ENCODE assay signal across 9 cellular contexts in the genomic region with DNA sequence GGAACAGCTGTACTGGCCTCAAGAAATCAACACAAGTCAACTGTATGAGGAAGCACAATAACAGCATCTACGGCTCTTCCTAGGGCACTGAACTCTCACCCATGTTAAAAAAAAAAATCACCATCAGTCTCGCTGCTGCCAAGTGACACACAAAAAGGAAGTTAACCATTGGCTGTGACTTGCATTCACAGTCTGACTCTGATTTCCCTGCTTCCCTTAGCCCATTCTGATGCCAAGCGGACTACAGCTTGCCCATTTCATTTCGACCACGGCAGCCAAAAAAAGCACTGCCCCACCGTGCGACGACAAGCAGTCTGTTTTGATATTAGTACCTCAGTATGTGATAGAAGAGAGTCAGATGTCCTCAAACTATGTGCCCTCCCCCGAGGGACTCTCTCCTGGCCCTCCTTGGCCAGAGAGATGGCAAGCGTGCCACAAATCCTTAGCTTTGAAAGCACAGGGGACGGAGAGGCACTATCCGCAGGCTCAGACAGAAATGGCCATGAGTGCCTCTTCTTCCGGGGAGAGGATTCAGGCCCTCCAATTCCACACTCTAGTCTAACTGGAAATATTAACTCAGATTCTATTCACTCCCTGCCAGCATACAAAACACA.
DNase-seq lines count a peak whose midpoint lies in the region; ATAC-seq and TF ChIP-seq lines count a peak whose summit lies in the region.
"Had no signal": no experiment of that assay in that cellular context is flagged by ENCODE, and none has a peak within 500 bp of the region (broad histone marks: within the 10 kb centered on the region; RNA-seq: fewer than 3 reads in every experiment).

No MANE protein-coding gene starts in this region.

- WGBS in right cardiac atrium, result 29% methylated on average over 13 of the region's 13 CpGs
- WGBS in spleen, 5 donors, result 29 to 47% (median 38%) methylated on average over 13 of the region's 13 CpGs

- no peaks in the 10 kb centered on the region for H3K27me3 Mint-ChIP-seq in activated B cell treated with CpG ODN at 0.5 μM for 24 hours

- DNase-seq in activated B cell treated with CpG ODN at 0.5 μM for 24 hours (peak; percentile 24), right cardiac atrium (peak; percentile 49 to 81 (median 76)), spleen (no peak), GDM1 (lab: John Stamatoyannopoulos, UW) (no peak), WERI-Rb-1 (no peak), GM19240 (ENCODE audit: insufficient read length, low spot score) (no peak)
- DNase-seq: NCI-H510A treated with DMSO at 0.1 percent for 48 hours had no signal

- H3K4me1 ChIP-seq in right cardiac atrium (ENCODE audit: control insufficient read depth, insufficient read depth, low read length) (peaks cover 4% of the 10 kb centered on the region), spleen (peaks cover 15 to 49% (median 25%) of the 10 kb centered on the region in 6 donors)

- peaks cover 35% of the 10 kb centered on the region for H3K4me1 Mint-ChIP-seq in activated B cell treated with CpG ODN at 0.5 μM for 24 hours

- H3K27ac ChIP-seq in right cardiac atrium (ENCODE audit: low read length), result peak overlapping the region; percentile 71
- peak overlapping the region; percentile 27 to 86 (median 76) for H3K27ac ChIP-seq in spleen
- H3K27ac ChIP-seq in WERI-Rb-1, result no peak overlapping the region

- H3K36me3 ChIP-seq in spleen, result no peaks in the 10 kb centered on the region
- no peaks in the 10 kb centered on the region for H3K36me3 ChIP-seq in WERI-Rb-1

- CTCF ChIA-PET in activated B cell treated with CpG ODN at 0.5 μM for 24 hours (lab: Charles Lee), result interaction anchor here (0.6 to 1.2 kb wide), 3 partner anchors 104 to 976 kb away, joined by 3 to 4 read pairs (median 3); no protein-coding TSS in a partner anchor

- no peaks in the 10 kb centered on the region for H3K9me3 Mint-ChIP-seq in activated B cell treated with CpG ODN at 0.5 μM for 24 hours

- peak overlapping the region; percentile 76 for H3K4me3 Mint-ChIP-seq in activated B cell treated with CpG ODN at 0.5 μM for 24 hours

- H3K9me3 ChIP-seq in right cardiac atrium (ENCODE audit: control insufficient read depth, low read length), result no peaks in the 10 kb centered on the region
- H3K9me3 ChIP-seq in spleen, result no peaks in the 10 kb centered on the region
- H3K9me3 ChIP-seq in WERI-Rb-1 (ENCODE audit: severe bottlenecking), result no peaks in the 10 kb centered on the region

- ATAC-seq in GM19463 (IDR thresholded peaks at IDR 0.05; ENCODE audit: unreplicated experiment) (peak; percentile 57), activated B cell treated with CpG ODN at 0.5 μM for 24 hours (ENCODE audit: low read depth) (peak; percentile 81), right cardiac atrium (peak; percentile 86 to 91), HG03520 (IDR thresholded peaks at IDR 0.05; ENCODE audit: unreplicated experiment) (no peak)

- intact Hi-C loops in activated B cell treated with CpG ODN at 0.5 μM for 24 hours (cut with micrococcal nuclease), result loop anchor here (1.0 to 5.0 kb wide), 4 partner anchors 10 to 234 kb away; no protein-coding TSS in a partner anchor
- intact Hi-C loops in right cardiac atrium (cut with DNase I), result no loop called here
- intact Hi-C loops in spleen (cut with DNase I; ENCODE audit: low total_unique reads), result no loop called here

- TF ChIP-seq POLR2A in spleen (IDR thresholded peaks at IDR 0.05), result no peak

- no peak for TF ChIP-seq CTCF in activated B cell treated with CpG ODN at 0.5 μM for 24 hours (IDR thresholded peaks at IDR 0.05)
- TF ChIP-seq CTCF in spleen (IDR thresholded peaks at IDR 0.05 in 8 of 11, conservative IDR thresholded peaks at IDR 0.05 in 3 of 11), result no peak
- TF ChIP-seq CTCF in WERI-Rb-1 (IDR thresholded peaks at IDR 0.05; ENCODE audit: low read depth, low read length), result no peak

- no peaks in the 10 kb centered on the region for H3K36me3 Mint-ChIP-seq in activated B cell treated with CpG ODN at 0.5 μM for 24 hours (ENCODE audit: low read depth)

- peak overlapping the region; percentile 81 for H3K27ac Mint-ChIP-seq in activated B cell treated with CpG ODN at 0.5 μM for 24 hours

- POLR2A ChIA-PET in activated B cell treated with CpG ODN at 0.5 μM for 24 hours (lab: Charles Lee), result interaction anchor here (0.7 to 1.7 kb wide), 5 partner anchors 10 to 83 kb away, joined by 3 to 6 read pairs (median 4); no protein-coding TSS in a partner anchor

- H3K4me3 ChIP-seq in right cardiac atrium (ENCODE audit: low read length), result peak overlapping the region; percentile 1
- H3K4me3 ChIP-seq in spleen, result peak overlapping the region in 3 of 8 donors; percentile 0 to 21 (median 1)
- no peak overlapping the region for H3K4me3 ChIP-seq in WERI-Rb-1 (ENCODE audit: low read depth, low read length)

- H3K27me3 ChIP-seq in right cardiac atrium (ENCODE audit: control insufficient read depth, insufficient read depth), result no peaks in the 10 kb centered on the region
- no peaks in the 10 kb centered on the region for H3K27me3 ChIP-seq in spleen (replicated peaks in 1 of 7)
- no peaks in the 10 kb centered on the region for H3K27me3 ChIP-seq in WERI-Rb-1 (ENCODE audit: insufficient read depth, low read depth, severe bottlenecking)

Comparison
In these comparisons a context has a peak if more than half of its experiments do, and no peak if none do; other contexts are left out.
1. DNase-seq: peak in activated B cell treated with CpG ODN at 0.5 μM for 24 hours (single experiment) and right cardiac atrium (3 of 3); none in spleen (single experiment), GDM1 (single experiment), WERI-Rb-1 (single experiment) and GM19240 (single experiment).